In genomic region chrX:23804578-23804977, GRCh38 we compare ENCODE assay signal across 14 cellular contexts. TPM values are rescaled to one million over a fixed set of nuclear protein-coding genes. Genes with fewer than 3 reads are reported as not detected.
DNase-seq lines count a peak whose midpoint lies in the region; ATAC-seq and TF ChIP-seq lines count a peak whose summit lies in the region.
"Had no signal": no experiment of that assay in that cellular context is flagged by ENCODE, and none has a peak within 500 bp of the region (broad histone marks: within the 10 kb centered on the region; RNA-seq: fewer than 3 reads in every experiment).

No MANE protein-coding gene starts in this region.

- H3K4me2 ChIP-seq in PC-3 (ENCODE audit: low read length), result peak overlapping the region; percentile 71

- H3K9me3 Mint-ChIP-seq in MCF 10A (ENCODE audit: unreplicated experiment), result no peaks in the 10 kb centered on the region

- DNase-seq in PC-3 (no peak), MCF 10A (ENCODE audit: unreplicated experiment) (no peak), thyroid gland (no peak)
- no peak for DNase-seq in effector CD4-positive, alpha-beta T cell
- DNase-seq in activated T-cell treated with anti-CD3 and anti-CD28 coated beads, Interleukin-2, amount 50 U/mL, for 1 hour, result no peak
- DNase-seq: activated CD4-positive, alpha-beta T cell treated with anti-CD3 and anti-CD28 coated beads, Interleukin-2, amount 50 U/mL, for 4 hours; H7; NCI-H1930; NCI-H526 treated with DMSO at 0.1 percent for 48 hours; SHP77 treated with DMSO at 0.1 percent for 48 hours had no signal

- no peaks in the 10 kb centered on the region for H3K27me3 ChIP-seq in PC-3 (ENCODE audit: low read length)
- no peaks in the 10 kb centered on the region for H3K27me3 ChIP-seq in thyroid gland
- H3K27me3 ChIP-seq: tibial nerve had no signal

- H3K4me3 ChIP-seq in PC-3 (ENCODE audit: low read length) (peak overlapping the region; percentile 17), mesodermal cell (ENCODE audit: extremely low read depth, insufficient read depth, low read length, poor library complexity, severe bottlenecking) (no peak overlapping the region), thyroid gland (replicated peaks in 1 of 3) (no peak overlapping the region)
- H3K4me3 ChIP-seq: tibial nerve had no signal

- intact Hi-C loops in PC-3 (cut with micrococcal nuclease), result no loop called here
- intact Hi-C loops in MCF 10A (cut with micrococcal nuclease), result loop anchor here (1.0 to 5.0 kb wide), 2 partner anchors 20 to 98 kb away; no protein-coding TSS in a partner anchor
- intact Hi-C loops in thyroid gland (cut with DNase I), result no loop called here

- peak overlapping the region; percentile 97 for H3K27ac ChIP-seq in PC-3 (ENCODE audit: low read length)
- peak overlapping the region; percentile 82 for H3K27ac ChIP-seq in mesodermal cell (ENCODE audit: low read depth, low read length, severe bottlenecking)
- peak overlapping the region; percentile 54 to 70 (median 64) for H3K27ac ChIP-seq in thyroid gland
- H3K27ac ChIP-seq: C4-2B had no signal

- H3K9me3 ChIP-seq in PC-3 (ENCODE audit: low read length), result no peaks in the 10 kb centered on the region
- no peaks in the 10 kb centered on the region for H3K9me3 ChIP-seq in mesodermal cell (ENCODE audit: control insufficient read depth, low read length)
- H3K9me3 ChIP-seq in thyroid gland, result no peaks in the 10 kb centered on the region
- H3K9me3 ChIP-seq: tibial nerve had no signal

- H3K36me3 ChIP-seq in PC-3 (ENCODE audit: low read depth, low read length) (no peaks in the 10 kb centered on the region), mesodermal cell (ENCODE audit: control insufficient read depth, insufficient read depth, low read length) (no peaks in the 10 kb centered on the region), thyroid gland (no peaks in the 10 kb centered on the region)
- H3K36me3 ChIP-seq: tibial nerve had no signal

- BruUV-seq in PC-3 (replicated peaks; lab: Mats Ljungman, UMichigan) (no TSS peak), MCF 10A (replicated peaks; lab: Mats Ljungman, UMichigan) (TSS peak; percentile 81)

- no peaks in the 10 kb centered on the region for H3K27me3 Mint-ChIP-seq in MCF 10A (ENCODE audit: insufficient read depth, unreplicated experiment)

- no peaks in the 10 kb centered on the region for H3K9me2 ChIP-seq in PC-3 (replicated peaks; ENCODE audit: low read length)

- no peaks in the 10 kb centered on the region for H4K20me1 ChIP-seq in PC-3 (ENCODE audit: low read length)

- no peak overlapping the region for H2AFZ ChIP-seq in PC-3 (ENCODE audit: low read length)

- 85 to 100% methylated on average over 1 to 2 of the region's 3 CpGs for WGBS in mesodermal cell (ENCODE audit: insufficient coverage in 2 of 2), 2 experiments
- WGBS in thyroid gland, 2 donors, result 35 to 61% methylated on average over 1 to 3 of the region's 3 CpGs

- POLR2A ChIA-PET in PC-3 (lab: Charles Lee; ENCODE audit: unreplicated experiment) (no interaction called here), MCF 10A (lab: Yijun Ruan, JAX) (interaction anchor here (0.7 to 10.7 kb wide), 6 partner anchors 10 to 97 kb away, joined by 3 to 111 read pairs (median 6); partner anchors contain the start of genes ACOT9 and SAT1)

- peaks cover 8% of the 10 kb centered on the region for H3F3A ChIP-seq in PC-3 (ENCODE audit: low read length, unreplicated experiment)

- H3K4me3 Mint-ChIP-seq in MCF 10A (ENCODE audit: unreplicated experiment), result peak overlapping the region; percentile 40

- no peak for TF ChIP-seq POLR2A in thyroid gland (IDR thresholded peaks at IDR 0.05)

- no peak for TF ChIP-seq CTCF in PC-3 (conservative IDR thresholded peaks at IDR 0.05; ENCODE audit: low read depth, low read length)
- TF ChIP-seq CTCF in MCF 10A (IDR thresholded peaks at IDR 0.05; ENCODE audit: unreplicated experiment), result no peak
- TF ChIP-seq CTCF in thyroid gland (IDR thresholded peaks at IDR 0.05), result no peak

- H3K27ac Mint-ChIP-seq in MCF 10A (ENCODE audit: low read depth, unreplicated experiment), result peak overlapping the region; percentile 59

- ATAC-seq in PC-3, result peak; percentile 10
- ATAC-seq in HG03175 (IDR thresholded peaks at IDR 0.05; ENCODE audit: unreplicated experiment), result no peak

- no peaks in the 10 kb centered on the region for H3K79me2 ChIP-seq in PC-3 (ENCODE audit: low read length)

- no peaks in the 10 kb centered on the region for H3K36me3 Mint-ChIP-seq in MCF 10A (ENCODE audit: insufficient read depth, unreplicated experiment)

- H3K4me1 ChIP-seq in PC-3 (ENCODE audit: insufficient read depth, low read length), result peaks cover 46% of the 10 kb centered on the region
- H3K4me1 ChIP-seq in mesodermal cell (ENCODE audit: control insufficient read depth, insufficient read depth, low read length, poor library complexity, severe bottlenecking), result peaks cover 10% of the 10 kb centered on the region
- peaks cover 0 to 19% of the 10 kb centered on the region in 2 donors for H3K4me1 ChIP-seq in thyroid gland

- peaks cover 30% of the 10 kb centered on the region for H3K4me1 Mint-ChIP-seq in MCF 10A (ENCODE audit: insufficient read depth, unreplicated experiment)

- CTCF ChIA-PET in PC-3 (lab: Charles Lee) (no interaction called here), MCF 10A (lab: Yijun Ruan, JAX) (interaction anchor here (0.7 to 1.5 kb wide), 3 partner anchors 15 to 97 kb away, joined by 3 to 7 read pairs (median 3); partner anchors contain the start of gene SAT1)

- peak overlapping the region; percentile 84 for H3K9ac ChIP-seq in PC-3 (ENCODE audit: low read length)

RNA-seq across cellular contexts. Expression of gene SAT1, which starts 21.6 kb away (rescaled TPM):
- total RNA-seq in PC-3 (2014; rRNA removed), result 414 and 448 TPM in 2 replicates
- total RNA-seq in MCF 10A (2022), result 582 and 687 TPM in 2 replicates
- polyA plus RNA-seq in mesodermal cell (2013, experiment 1 of 2), result 278 TPM
- polyA plus RNA-seq in mesodermal cell (2013, experiment 2 of 2), result 249 TPM
- total RNA-seq in thyroid gland, result 1,000 to 10,000 TPM in 1 of 4 donors, 100 to 1,000 TPM in 3; 768 to 1,187 (median 831) TPM
